1 cellular context compared by ENCODE assay signal in the genomic region with DNA sequence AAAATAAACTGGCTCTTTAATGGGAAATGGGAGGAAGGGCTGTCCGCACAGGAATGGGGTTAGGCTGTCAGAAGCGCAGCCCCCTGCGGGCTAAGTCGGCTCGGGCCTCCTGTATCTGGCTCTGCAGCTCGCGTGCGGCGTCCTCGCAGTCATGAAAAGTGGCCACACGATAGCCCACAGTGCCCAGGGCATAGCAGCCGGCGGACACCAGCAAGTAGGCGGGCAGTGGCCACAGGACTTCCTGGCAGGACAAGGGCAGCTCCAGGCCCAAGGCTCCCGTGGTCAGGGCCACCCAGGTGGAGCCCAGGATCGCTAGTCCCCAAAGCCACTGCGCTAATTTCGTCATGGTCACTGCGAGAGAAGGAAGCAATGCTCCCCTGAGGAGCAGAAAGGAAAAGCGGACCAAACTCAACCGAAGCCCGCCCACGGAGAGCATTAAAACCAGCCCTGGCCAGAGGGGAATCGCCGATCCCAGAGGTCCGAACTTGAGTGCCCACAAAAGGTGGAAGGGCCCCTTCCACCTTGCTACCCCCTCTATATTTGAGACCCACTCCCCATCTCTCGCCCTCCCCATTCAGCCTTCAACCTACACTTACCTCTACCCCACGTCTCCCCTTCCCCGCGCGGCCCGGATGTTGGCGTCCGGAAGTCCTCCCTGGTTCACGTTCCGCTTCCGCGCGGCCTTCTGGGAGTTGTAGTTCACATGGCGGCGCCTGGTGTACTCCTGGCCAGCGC.
TF ChIP-seq lines count a peak whose summit lies in the region.

A gene with protein sequence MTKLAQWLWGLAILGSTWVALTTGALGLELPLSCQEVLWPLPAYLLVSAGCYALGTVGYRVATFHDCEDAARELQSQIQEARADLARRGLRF (minus strand): TSS at position 637 of the 735 bp plus-strand sequence. CDS start 291 bp downstream, at position 346.

TF ChIP-seq in HepG2, 621 proteins besides CTCF, POLR2A, EP300 and RAD21 (continued from another document and continues in another):
- TF ChIP-seq XBP1 (CRISPR knock-in tag; IDR thresholded peaks at IDR 0.05) (no peak), THYN1 (CRISPR knock-in tag; IDR thresholded peaks at IDR 0.05; ENCODE audit: borderline replicate concordance, low read depth) (no peak), MAZ (IDR thresholded peaks at IDR 0.05; ENCODE audit: borderline replicate concordance, low read depth, low read length) (no peak), MAZ (CRISPR knock-in tag; IDR thresholded peaks at IDR 0.05; ENCODE audit: low read depth) (peak; percentile 64), ARID4A (CRISPR knock-in tag; IDR thresholded peaks at IDR 0.05; ENCODE audit: borderline replicate concordance) (peak; percentile 69; the same call in 1 of the 2 replicates), NR1H2 (CRISPR knock-in tag; IDR thresholded peaks at IDR 0.05; ENCODE audit: borderline replicate concordance, low read depth) (no peak), POLR2G (IDR thresholded peaks at IDR 0.05; ENCODE audit: low read depth, low read length) (peak; percentile 71), NR2C2 (CRISPR knock-in tag; IDR thresholded peaks at IDR 0.05; ENCODE audit: borderline replicate concordance) (peak; percentile 92), CBFB (CRISPR knock-in tag; IDR thresholded peaks at IDR 0.05) (peak; percentile 28; the same call in 1 of the 2 replicates), YY1 (IDR thresholded peaks at IDR 0.05; ENCODE audit: insufficient read depth, insufficient replicate concordance, low read depth, low read length) (peak; percentile 79), TFDP2 (CRISPR knock-in tag; IDR thresholded peaks at IDR 0.05) (peak; percentile 39; the same call in 1 of the 2 replicates), ZNF839 (CRISPR knock-in tag; IDR thresholded peaks at IDR 0.05; ENCODE audit: borderline replicate concordance) (peak; percentile 63), HOXA7 (CRISPR knock-in tag; IDR thresholded peaks at IDR 0.05) (no peak), ZBTB21 (CRISPR knock-in tag; IDR thresholded peaks at IDR 0.05) (no peak), TFAP4 (IDR thresholded peaks at IDR 0.05; ENCODE audit: borderline replicate concordance, low read depth) (0 out of 2 replicates have a peak, but pooled peaks have one; percentile 19), ZSCAN31 (CRISPR knock-in tag; IDR thresholded peaks at IDR 0.05; ENCODE audit: low read depth) (peak; percentile 46; the same call in 1 of the 2 replicates), RXRA (CRISPR knock-in tag; IDR thresholded peaks at IDR 0.05) (peak; percentile 52), PCBP1 (IDR thresholded peaks at IDR 0.05; ENCODE audit: borderline replicate concordance, low read depth, low read length) (0 out of 2 replicates have a peak, but pooled peaks have one; percentile 83), TAF1 (CRISPR knock-in tag; IDR thresholded peaks at IDR 0.05) (peak; percentile 86), RFXANK (CRISPR knock-in tag; IDR thresholded peaks at IDR 0.05) (no peak), ZBTB8A (CRISPR knock-in tag; IDR thresholded peaks at IDR 0.05; ENCODE audit: borderline replicate concordance, low read depth) (no peak), ZNF687 (CRISPR knock-in tag; IDR thresholded peaks at IDR 0.05) (peak; percentile 78), FOXP4 (CRISPR knock-in tag; IDR thresholded peaks at IDR 0.05) (no peak), GATAD2A (CRISPR knock-in tag; IDR thresholded peaks at IDR 0.05) (0 out of 2 replicates have a peak, but pooled peaks have one; percentile 20), BCL6 (CRISPR knock-in tag; IDR thresholded peaks at IDR 0.05) (peak; percentile 7; the same call in 1 of the 2 replicates), ZNF570 (CRISPR knock-in tag; IDR thresholded peaks at IDR 0.05; ENCODE audit: borderline replicate concordance) (no peak), ZNF225 (CRISPR knock-in tag; IDR thresholded peaks at IDR 0.05) (no peak), EZH2 (conservative IDR thresholded peaks at IDR 0.05; ENCODE audit: low read depth, low read length) (no peak), THAP11 (CRISPR knock-in tag; IDR thresholded peaks at IDR 0.05) (peak; percentile 100), ZGPAT (CRISPR knock-in tag; IDR thresholded peaks at IDR 0.05) (peak; percentile 65), ZBTB43 (CRISPR knock-in tag; conservative IDR thresholded peaks at IDR 0.05) (no peak), NR2F1 (CRISPR knock-in tag; IDR thresholded peaks at IDR 0.05) (no peak)
- TF ChIP-seq, protein P1, sequence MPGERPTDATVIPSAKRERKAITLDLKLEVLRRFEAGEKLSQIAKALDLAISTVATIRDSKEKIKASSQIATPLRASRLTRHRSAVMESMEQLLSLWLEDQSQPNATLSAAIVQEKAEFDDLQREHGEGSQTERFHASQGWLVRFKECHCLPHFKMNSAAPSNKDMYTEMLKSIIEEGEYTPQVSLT (CRISPR knock-in tag; IDR thresholded peaks at IDR 0.05; ENCODE audit: borderline replicate concordance, low read depth) = no peak; the same call in 1 of the 2 replicates
- TF ChIP-seq, protein P2, sequence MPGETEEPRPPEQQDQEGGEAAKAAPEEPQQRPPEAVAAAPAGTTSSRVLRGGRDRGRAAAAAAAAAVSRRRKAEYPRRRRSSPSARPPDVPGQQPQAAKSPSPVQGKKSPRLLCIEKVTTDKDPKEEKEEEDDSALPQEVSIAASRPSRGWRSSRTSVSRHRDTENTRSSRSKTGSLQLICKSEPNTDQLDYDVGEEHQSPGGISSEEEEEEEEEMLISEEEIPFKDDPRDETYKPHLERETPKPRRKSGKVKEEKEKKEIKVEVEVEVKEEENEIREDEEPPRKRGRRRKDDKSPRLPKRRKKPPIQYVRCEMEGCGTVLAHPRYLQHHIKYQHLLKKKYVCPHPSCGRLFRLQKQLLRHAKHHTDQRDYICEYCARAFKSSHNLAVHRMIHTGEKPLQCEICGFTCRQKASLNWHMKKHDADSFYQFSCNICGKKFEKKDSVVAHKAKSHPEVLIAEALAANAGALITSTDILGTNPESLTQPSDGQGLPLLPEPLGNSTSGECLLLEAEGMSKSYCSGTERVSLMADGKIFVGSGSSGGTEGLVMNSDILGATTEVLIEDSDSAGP (CRISPR knock-in tag; IDR thresholded peaks at IDR 0.05; ENCODE audit: borderline replicate concordance) = peak; percentile 71; the same call in 1 of the 2 replicates
- TF ChIP-seq, protein P3, sequence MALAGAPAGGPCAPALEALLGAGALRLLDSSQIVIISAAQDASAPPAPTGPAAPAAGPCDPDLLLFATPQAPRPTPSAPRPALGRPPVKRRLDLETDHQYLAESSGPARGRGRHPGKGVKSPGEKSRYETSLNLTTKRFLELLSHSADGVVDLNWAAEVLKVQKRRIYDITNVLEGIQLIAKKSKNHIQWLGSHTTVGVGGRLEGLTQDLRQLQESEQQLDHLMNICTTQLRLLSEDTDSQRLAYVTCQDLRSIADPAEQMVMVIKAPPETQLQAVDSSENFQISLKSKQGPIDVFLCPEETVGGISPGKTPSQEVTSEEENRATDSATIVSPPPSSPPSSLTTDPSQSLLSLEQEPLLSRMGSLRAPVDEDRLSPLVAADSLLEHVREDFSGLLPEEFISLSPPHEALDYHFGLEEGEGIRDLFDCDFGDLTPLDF (CRISPR knock-in tag; IDR thresholded peaks at IDR 0.05) = no peak
